ENCODE assay signal across 10 cellular contexts in the genomic region with DNA sequence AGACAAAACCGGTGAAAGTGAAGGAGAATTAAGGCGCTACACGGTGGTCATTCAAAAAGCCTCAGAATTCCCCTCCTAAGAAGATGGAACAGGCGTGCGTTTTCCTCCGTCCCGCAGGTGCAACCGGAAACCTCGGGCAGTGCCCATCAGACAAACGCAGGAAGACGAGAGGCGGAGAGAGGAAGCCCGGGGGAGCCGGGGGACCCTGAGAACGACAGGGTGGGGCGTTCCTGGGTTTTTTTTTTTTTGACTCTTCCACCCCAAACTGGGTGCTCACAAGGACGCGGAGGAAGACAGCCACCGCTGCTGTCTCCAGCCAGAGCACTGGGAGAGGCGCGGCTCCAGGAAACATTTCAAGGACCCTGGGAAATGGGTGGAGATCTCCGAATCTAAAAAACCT. TPM values are rescaled to one million over a fixed set of nuclear protein-coding genes. Genes with fewer than 3 reads are reported as not detected.
A peak's percentile ranks its signal among the peaks of the same experiment; 100 is the strongest.
DNase-seq lines count a peak whose midpoint lies in the region; ATAC-seq, FAIRE-seq and TF ChIP-seq lines count a peak whose summit lies in the region.
"Had no signal": no experiment of that assay in that cellular context is flagged by ENCODE, and none has a peak within 500 bp of the region (broad histone marks: within the 10 kb centered on the region; RNA-seq: fewer than 3 reads in every experiment).

No MANE protein-coding gene starts in this region.

- no peak for TF ChIP-seq CTCF in liver (IDR thresholded peaks at IDR 0.05; ENCODE audit: low read depth, low read length, missing input control)

- H3K9ac ChIP-seq in liver (ENCODE audit: low read depth in 1 of 2, low read length in 2 of 2) (no peak overlapping the region), subcutaneous abdominal adipose tissue (ENCODE audit: low read length in 5 of 5) (no peak overlapping the region)

- no peaks in the 10 kb centered on the region for H3K9me3 Mint-ChIP-seq in activated naive CD4-positive, alpha-beta T cell treated with anti-CD3 and anti-CD28 coated beads, Interleukin-2, amount 10 ng/mL, durations not matched to agents 7 days and 5 days

- CTCF ChIA-PET in activated naive CD4-positive, alpha-beta T cell treated with anti-CD3 and anti-CD28 coated beads, Interleukin-2, amount 10 ng/mL, durations not matched to agents 7 days and 5 days (lab: Charles Lee): no interaction called here

- ATAC-seq in HG03469 (IDR thresholded peaks at IDR 0.05; ENCODE audit: unreplicated experiment) (no peak), HG03457 (IDR thresholded peaks at IDR 0.05; ENCODE audit: unreplicated experiment) (no peak)

- H3K27me3 Mint-ChIP-seq in activated naive CD4-positive, alpha-beta T cell treated with anti-CD3 and anti-CD28 coated beads, Interleukin-2, amount 10 ng/mL, durations not matched to agents 7 days and 5 days: peaks cover 49% of the 10 kb centered on the region

- H3K27ac Mint-ChIP-seq in activated naive CD4-positive, alpha-beta T cell treated with anti-CD3 and anti-CD28 coated beads, Interleukin-2, amount 10 ng/mL, durations not matched to agents 7 days and 5 days: peak overlapping the region; percentile 46

- peaks cover 30% of the 10 kb centered on the region for H3K4me1 Mint-ChIP-seq in activated naive CD4-positive, alpha-beta T cell treated with anti-CD3 and anti-CD28 coated beads, Interleukin-2, amount 10 ng/mL, durations not matched to agents 7 days and 5 days

- WGBS in liver: 60% methylated on average over 22 of the region's 22 CpGs

- H3K4me3 Mint-ChIP-seq in activated naive CD4-positive, alpha-beta T cell treated with anti-CD3 and anti-CD28 coated beads, Interleukin-2, amount 10 ng/mL, durations not matched to agents 7 days and 5 days: peak overlapping the region; percentile 63

- H3K4me3 ChIP-seq in liver (ENCODE audit: low read depth in 1 of 3, low read length in 3 of 3) (peak overlapping the region in 1 of 3 donors; percentile 45), subcutaneous abdominal adipose tissue (ENCODE audit: low read depth in 1 of 5, low read length in 5 of 5) (peak overlapping the region; percentile 25 to 68 (median 55))

- no peak for FAIRE-seq in GM19239 (lab: Jason Lieb, UNC)

- H3K36me3 ChIP-seq in liver (ENCODE audit: control insufficient read depth in 4 of 4, insufficient read depth in 3 of 4, low read depth in 1 of 4, low read length in 3 of 4) (no peaks in the 10 kb centered on the region), subcutaneous abdominal adipose tissue (ENCODE audit: control insufficient read depth in 5 of 5, insufficient read depth in 5 of 5, low read length in 5 of 5) (no peaks in the 10 kb centered on the region)

- peak; percentile 1 to 7 for DNase-seq in activated CD4-positive, alpha-beta T cell treated with anti-CD3 and anti-CD28 coated beads for 4 hours
- no peak for DNase-seq in activated CD4-positive, alpha-beta T cell treated with anti-CD3 and anti-CD28 coated beads, Interleukin-2, amount 50 U/mL, for 1 hour
- no peak for DNase-seq in activated naive CD4-positive, alpha-beta T cell treated with anti-CD3 and anti-CD28 coated beads, Interleukin-2, amount 10 ng/mL, durations not matched to agents 7 days and 5 days
- DNase-seq in GM19239 (ENCODE audit: insufficient read length, low spot score): no peak

- no peaks in the 10 kb centered on the region for H3K27me3 ChIP-seq in liver (ENCODE audit: control insufficient read depth in 4 of 4, insufficient read depth in 4 of 4, low read length in 3 of 4)
- peaks cover 0 to 20% (median 11%) of the 10 kb centered on the region in 5 donors for H3K27me3 ChIP-seq in subcutaneous abdominal adipose tissue (ENCODE audit: control insufficient read depth in 5 of 5, insufficient read depth in 4 of 5, low read length in 5 of 5)

- peaks cover 0 to 36% (median 11%) of the 10 kb centered on the region in 4 donors for H3K4me1 ChIP-seq in liver (ENCODE audit: control insufficient read depth in 4 of 4, insufficient read depth in 4 of 4, low read length in 3 of 4)
- peaks cover 0 to 18% (median 11%) of the 10 kb centered on the region in 5 donors for H3K4me1 ChIP-seq in subcutaneous abdominal adipose tissue (ENCODE audit: control insufficient read depth in 5 of 5, insufficient read depth in 5 of 5, low read length in 5 of 5)

- H3K27ac ChIP-seq in liver (ENCODE audit: low read depth in 1 of 2, low read length in 2 of 2): peak overlapping the region; percentile 84 to 88
- H3K27ac ChIP-seq in subcutaneous abdominal adipose tissue (ENCODE audit: low read depth, low read length): no peak overlapping the region

- H3K36me3 Mint-ChIP-seq in activated naive CD4-positive, alpha-beta T cell treated with anti-CD3 and anti-CD28 coated beads, Interleukin-2, amount 10 ng/mL, durations not matched to agents 7 days and 5 days: no peaks in the 10 kb centered on the region

- H3K9me3 ChIP-seq in liver (ENCODE audit: control insufficient read depth in 4 of 4, low read length in 3 of 4) (no peaks in the 10 kb centered on the region), subcutaneous abdominal adipose tissue (ENCODE audit: control insufficient read depth in 5 of 5, low read length in 5 of 5) (peaks cover 0 to 10% (median 0%) of the 10 kb centered on the region in 5 donors)

- TF ChIP-seq RAD21 in liver (IDR thresholded peaks at IDR 0.05): no peak

TF ChIP-seq in liver, 16 proteins besides CTCF, POLR2A, EP300 and RAD21:
- TF ChIP-seq FOXA2 (IDR thresholded peaks at IDR 0.05): no peak
- TF ChIP-seq SP1 (IDR thresholded peaks at IDR 0.05): no peak
- no peak for TF ChIP-seq YY1 (IDR thresholded peaks at IDR 0.05)
- TF ChIP-seq, protein P1, sequence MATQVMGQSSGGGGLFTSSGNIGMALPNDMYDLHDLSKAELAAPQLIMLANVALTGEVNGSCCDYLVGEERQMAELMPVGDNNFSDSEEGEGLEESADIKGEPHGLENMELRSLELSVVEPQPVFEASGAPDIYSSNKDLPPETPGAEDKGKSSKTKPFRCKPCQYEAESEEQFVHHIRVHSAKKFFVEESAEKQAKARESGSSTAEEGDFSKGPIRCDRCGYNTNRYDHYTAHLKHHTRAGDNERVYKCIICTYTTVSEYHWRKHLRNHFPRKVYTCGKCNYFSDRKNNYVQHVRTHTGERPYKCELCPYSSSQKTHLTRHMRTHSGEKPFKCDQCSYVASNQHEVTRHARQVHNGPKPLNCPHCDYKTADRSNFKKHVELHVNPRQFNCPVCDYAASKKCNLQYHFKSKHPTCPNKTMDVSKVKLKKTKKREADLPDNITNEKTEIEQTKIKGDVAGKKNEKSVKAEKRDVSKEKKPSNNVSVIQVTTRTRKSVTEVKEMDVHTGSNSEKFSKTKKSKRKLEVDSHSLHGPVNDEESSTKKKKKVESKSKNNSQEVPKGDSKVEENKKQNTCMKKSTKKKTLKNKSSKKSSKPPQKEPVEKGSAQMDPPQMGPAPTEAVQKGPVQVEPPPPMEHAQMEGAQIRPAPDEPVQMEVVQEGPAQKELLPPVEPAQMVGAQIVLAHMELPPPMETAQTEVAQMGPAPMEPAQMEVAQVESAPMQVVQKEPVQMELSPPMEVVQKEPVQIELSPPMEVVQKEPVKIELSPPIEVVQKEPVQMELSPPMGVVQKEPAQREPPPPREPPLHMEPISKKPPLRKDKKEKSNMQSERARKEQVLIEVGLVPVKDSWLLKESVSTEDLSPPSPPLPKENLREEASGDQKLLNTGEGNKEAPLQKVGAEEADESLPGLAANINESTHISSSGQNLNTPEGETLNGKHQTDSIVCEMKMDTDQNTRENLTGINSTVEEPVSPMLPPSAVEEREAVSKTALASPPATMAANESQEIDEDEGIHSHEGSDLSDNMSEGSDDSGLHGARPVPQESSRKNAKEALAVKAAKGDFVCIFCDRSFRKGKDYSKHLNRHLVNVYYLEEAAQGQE (IDR thresholded peaks at IDR 0.05): no peak
- TF ChIP-seq GABPA (IDR thresholded peaks at IDR 0.05 in 1 of 2, conservative IDR thresholded peaks at IDR 0.05 in 1 of 2): no peak
- no peak for TF ChIP-seq ZBTB33 (IDR thresholded peaks at IDR 0.05)
- no peak for TF ChIP-seq RXRA (IDR thresholded peaks at IDR 0.05)

RNA-seq across cellular contexts. Expression of gene TTLL2, which starts 25.4 kb away (rescaled TPM):
- total RNA-seq in liver: not detected
- under 1 TPM in 1 of 2 donors, not detected in 1; 0.18 TPM for polyA plus RNA-seq in liver
- total RNA-seq: RPMI7951 had no signal
- polyA plus RNA-seq: adipose tissue had no signal

RNA-seq across cellular contexts. Expression of gene UNC93A, which starts 59.2 kb away (rescaled TPM):
- 10 to 100 TPM in 1 of 2 donors, 1 to 10 TPM in 1; 6.5 to 14.0 TPM for total RNA-seq in liver
- polyA plus RNA-seq in liver: 1 to 10 TPM in 1 of 2 donors, under 1 TPM in 1; 0.79 to 2.8 TPM
- total RNA-seq: RPMI7951 had no signal
- polyA plus RNA-seq: adipose tissue had no signal

Comparison
In these comparisons a context has a peak if more than half of its experiments do, and no peak if none do; other contexts are left out.
1. DNase-seq: peak in activated CD4-positive, alpha-beta T cell treated with anti-CD3 and anti-CD28 coated beads for 4 hours (2 of 2); none in activated CD4-positive, alpha-beta T cell treated with anti-CD3 and anti-CD28 coated beads, Interleukin-2, amount 50 U/mL, for 1 hour (single experiment), activated naive CD4-positive, alpha-beta T cell treated with anti-CD3 and anti-CD28 coated beads, Interleukin-2, amount 10 ng/mL, durations not matched to agents 7 days and 5 days (single experiment) and GM19239 (single experiment).